Comparison of ENCODE assay signal across 17 cellular contexts in the genomic region with DNA sequence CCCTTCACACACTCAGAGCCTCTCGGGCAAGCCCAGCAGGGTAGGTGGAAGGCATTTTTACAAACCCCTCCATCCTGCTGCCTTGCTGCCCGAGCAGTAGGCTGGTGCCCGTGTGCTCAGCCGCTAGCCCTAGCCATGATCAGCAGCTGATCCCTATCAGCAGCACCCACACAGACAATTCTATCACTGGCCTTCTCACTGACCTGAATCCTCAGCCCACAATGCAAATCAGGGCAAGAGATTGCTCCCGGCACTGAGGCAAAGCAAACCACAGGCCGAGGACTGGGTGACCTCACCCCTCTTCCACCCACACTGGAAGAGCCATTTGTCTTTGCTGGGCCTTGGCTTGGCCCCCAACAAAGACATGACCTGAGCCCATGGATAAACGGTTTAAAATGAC. TPM values are rescaled to one million over a fixed set of nuclear protein-coding genes. Genes with fewer than 3 reads are reported as not detected.
DNase-seq lines count a peak whose midpoint lies in the region; ATAC-seq, FAIRE-seq and TF ChIP-seq lines count a peak whose summit lies in the region.
"Had no signal": no experiment of that assay in that cellular context is flagged by ENCODE, and none has a peak within 500 bp of the region (broad histone marks: within the 10 kb centered on the region; RNA-seq: fewer than 3 reads in every experiment).

No MANE protein-coding gene starts in this region.

- peaks cover 0 to 4% of the 10 kb centered on the region in 2 donors for H3K27me3 Mint-ChIP-seq in natural killer cell treated with Interleukin-12 subunit alpha and Interleukin-12 subunit beta and Interleukin-15 and Interleukin-18, amount 100 ng/mL, for 72 hours
- no peaks in the 10 kb centered on the region for H3K27me3 Mint-ChIP-seq in activated naive CD4-positive, alpha-beta T cell treated with anti-CD3 and anti-CD28 coated beads for 36 hours (ENCODE audit: low read depth)
- H3K27me3 Mint-ChIP-seq in activated T-cell treated with anti-CD3 and anti-CD28 coated beads, Interleukin-2, amount 50 U/mL, for 24 hours: no peaks in the 10 kb centered on the region
- H3K27me3 Mint-ChIP-seq: activated CD4-positive, alpha-beta memory T cell treated with anti-CD3 and anti-CD28 coated beads for 36 hours had no signal

- no peak overlapping the region for H3K4me3 Mint-ChIP-seq in natural killer cell treated with Interleukin-12 subunit alpha and Interleukin-12 subunit beta and Interleukin-15 and Interleukin-18, amount 100 ng/mL, for 72 hours
- no peak overlapping the region for H3K4me3 Mint-ChIP-seq in activated naive CD4-positive, alpha-beta T cell treated with anti-CD3 and anti-CD28 coated beads for 36 hours
- no peak overlapping the region for H3K4me3 Mint-ChIP-seq in activated T-cell treated with anti-CD3 and anti-CD28 coated beads, Interleukin-2, amount 50 U/mL, for 24 hours
- H3K4me3 Mint-ChIP-seq: activated CD4-positive, alpha-beta memory T cell treated with anti-CD3 and anti-CD28 coated beads for 36 hours had no signal

- H3K79me2 ChIP-seq in K562 (ENCODE audit: control insufficient read depth, insufficient read depth, low read length): no peaks in the 10 kb centered on the region

- ATAC-seq in HG02870 (IDR thresholded peaks at IDR 0.05; ENCODE audit: unreplicated experiment) (peak; percentile 54), K562 (peak; percentile 55), GM18517 (IDR thresholded peaks at IDR 0.05; ENCODE audit: unreplicated experiment) (no peak)
- ATAC-seq in natural killer cell treated with Interleukin-12 subunit alpha and Interleukin-12 subunit beta and Interleukin-15 and Interleukin-18, amount 100 ng/mL, for 72 hours: peak; percentile 36 to 45

- TF ChIP-seq POLR2A in K562 (conservative IDR thresholded peaks at IDR 0.05): no peak

- H3K9me3 Mint-ChIP-seq in natural killer cell treated with Interleukin-12 subunit alpha and Interleukin-12 subunit beta and Interleukin-15 and Interleukin-18, amount 100 ng/mL, for 72 hours: no peaks in the 10 kb centered on the region
- H3K9me3 Mint-ChIP-seq in activated naive CD4-positive, alpha-beta T cell treated with anti-CD3 and anti-CD28 coated beads for 36 hours: no peaks in the 10 kb centered on the region
- no peaks in the 10 kb centered on the region for H3K9me3 Mint-ChIP-seq in activated T-cell treated with anti-CD3 and anti-CD28 coated beads, Interleukin-2, amount 50 U/mL, for 24 hours
- H3K9me3 Mint-ChIP-seq: activated CD4-positive, alpha-beta memory T cell treated with anti-CD3 and anti-CD28 coated beads for 36 hours had no signal

- 3% methylated on average over 7 of the region's 7 CpGs for WGBS in K562 (ENCODE audit: insufficient coverage, low coverage, missing lambda C conversion rate)

- 0 out of 2 replicates have a peak, but pooled peaks cover 4% of the 10 kb centered on the region for H4K20me1 ChIP-seq in K562 (replicated peaks; ENCODE audit: control insufficient read depth, insufficient read depth, low read length)

- 0 out of 5 replicates have a peak, but pooled peaks cover 0 to 4% of the 10 kb centered on the region in 2 experiments for H3K4me1 ChIP-seq in K562 (replicated peaks in 1 of 2; ENCODE audit: control insufficient read depth in 2 of 2, insufficient read depth in 2 of 2, low read length in 2 of 2)

- no peaks in the 10 kb centered on the region for H3K9me1 ChIP-seq in K562 (ENCODE audit: control insufficient read depth, insufficient read depth, low read length)

- FAIRE-seq in K562 (lab: Jason Lieb, UNC): no peak

- peaks cover 12 to 14% of the 10 kb centered on the region in 2 donors for H3K4me1 Mint-ChIP-seq in natural killer cell treated with Interleukin-12 subunit alpha and Interleukin-12 subunit beta and Interleukin-15 and Interleukin-18, amount 100 ng/mL, for 72 hours (ENCODE audit: low read depth in 2 of 2)
- no peaks in the 10 kb centered on the region for H3K4me1 Mint-ChIP-seq in activated naive CD4-positive, alpha-beta T cell treated with anti-CD3 and anti-CD28 coated beads for 36 hours (ENCODE audit: low read depth)
- H3K4me1 Mint-ChIP-seq in activated T-cell treated with anti-CD3 and anti-CD28 coated beads, Interleukin-2, amount 50 U/mL, for 24 hours (ENCODE audit: low read depth): no peaks in the 10 kb centered on the region

- no peak overlapping the region for H2AFZ ChIP-seq in K562 (ENCODE audit: low read depth, low read length)

- POLR2A ChIA-PET in K562 (lab: Yijun Ruan, JAX): interaction anchor here (0.7 kb wide), 1 partner anchor 13 kb away, joined by 3 read pairs; no protein-coding TSS in a partner anchor

- DNase-seq in GM06990 (ENCODE audit: extremely low read depth, insufficient read length) (peak; percentile 20), K562 (ENCODE audit: extremely low read depth in 1 of 4, low spot score in 3 of 4) (peak in 1 of 4 experiments; percentile 19), NCI-H128 (lab: John Stamatoyannopoulos, UW; ENCODE audit: unreplicated experiment) (no peak)
- no peak for DNase-seq in natural killer cell treated with Interleukin-12 subunit alpha and Interleukin-12 subunit beta and Interleukin-15 and Interleukin-18, amount 100 ng/mL, for 72 hours (ENCODE audit: low spot score)
- DNase-seq in activated naive CD4-positive, alpha-beta T cell treated with anti-CD3 and anti-CD28 coated beads for 36 hours: no peak
- no peak for DNase-seq in activated T-cell treated with anti-CD3 and anti-CD28 coated beads, Interleukin-2, amount 50 U/mL, for 24 hours
- DNase-seq: activated CD4-positive, alpha-beta memory T cell treated with anti-CD3 and anti-CD28 coated beads for 36 hours; GOT3; NCI-H2029 treated with DMSO at 0.1 percent for 48 hours; NK-92 treated with Interleukin-12 subunit alpha and Interleukin-12 subunit beta, amount 100 ng/mL, for 24 hours; stimulated activated CD4-positive, alpha-beta T cell treated with anti-CD3 and anti-CD28 coated beads, Interleukin-4, amount 100 ng/mL, for 1 hour; stimulated activated naive CD4-positive, alpha-beta T cell had no signal

- intact Hi-C loops in K562 (cut with micrococcal nuclease): no loop called here
- intact Hi-C loops in activated naive CD4-positive, alpha-beta T cell treated with anti-CD3 and anti-CD28 coated beads for 36 hours (cut with micrococcal nuclease): no loop called here

- H3K36me3 Mint-ChIP-seq in natural killer cell treated with Interleukin-12 subunit alpha and Interleukin-12 subunit beta and Interleukin-15 and Interleukin-18, amount 100 ng/mL, for 72 hours: peaks cover 4% of the 10 kb centered on the region
- H3K36me3 Mint-ChIP-seq in activated naive CD4-positive, alpha-beta T cell treated with anti-CD3 and anti-CD28 coated beads for 36 hours (ENCODE audit: low read depth): no peaks in the 10 kb centered on the region
- H3K36me3 Mint-ChIP-seq in activated T-cell treated with anti-CD3 and anti-CD28 coated beads, Interleukin-2, amount 50 U/mL, for 24 hours (ENCODE audit: low read depth): no peaks in the 10 kb centered on the region
- H3K36me3 Mint-ChIP-seq: activated CD4-positive, alpha-beta memory T cell treated with anti-CD3 and anti-CD28 coated beads for 36 hours had no signal

- H3K9me3 ChIP-seq in K562 (replicated peaks; ENCODE audit: control insufficient read depth, insufficient read depth, low read depth, low read length): no peaks in the 10 kb centered on the region
- H3K9me3 ChIP-seq: esophagus muscularis mucosa had no signal

- CTCF ChIA-PET in K562 (lab: Yijun Ruan, JAX; ENCODE audit: low intra/inter-chr PET ratio): no interaction called here
- CTCF ChIA-PET in activated naive CD4-positive, alpha-beta T cell treated with anti-CD3 and anti-CD28 coated beads for 36 hours (lab: Charles Lee): no interaction called here

- TF ChIP-seq CTCF in GM06990 (IDR thresholded peaks at IDR 0.05; ENCODE audit: insufficient read depth, low read length, poor library complexity, severe bottlenecking): no peak
- TF ChIP-seq CTCF in K562 (IDR thresholded peaks at IDR 0.05 in 2 of 3, conservative IDR thresholded peaks at IDR 0.05 in 1 of 3; ENCODE audit: insufficient read depth in 2 of 3, low read depth in 1 of 3, low read length in 3 of 3): no peak

- no peak for TF ChIP-seq EP300 in K562 (IDR thresholded peaks at IDR 0.05; ENCODE audit: low read length)

- no peaks in the 10 kb centered on the region for H3K36me3 ChIP-seq in GM06990 (ENCODE audit: control insufficient read depth, insufficient read depth, low read length)
- no peaks in the 10 kb centered on the region for H3K36me3 ChIP-seq in K562 (ENCODE audit: control insufficient read depth, insufficient read depth, low read length)
- H3K36me3 ChIP-seq: esophagus muscularis mucosa had no signal

- BruUV-seq in K562 (replicated peaks; lab: Mats Ljungman, UMichigan): no TSS peak

- no peak for TF ChIP-seq RAD21 in K562 (CRISPR knock-in tag; conservative IDR thresholded peaks at IDR 0.05 in 1 of 2, IDR thresholded peaks at IDR 0.05 in 1 of 2)

- H3K4me3 ChIP-seq in GM06990 (replicated peaks; ENCODE audit: low read depth, low read length): no peak overlapping the region
- no peak overlapping the region for H3K4me3 ChIP-seq in K562
- H3K4me3 ChIP-seq: esophagus muscularis mucosa had no signal

- H3K27me3 ChIP-seq in GM06990 (replicated peaks; ENCODE audit: control insufficient read depth, insufficient read depth, low read length): no peaks in the 10 kb centered on the region
- H3K27me3 ChIP-seq in K562 (ENCODE audit: control insufficient read depth in 2 of 2, insufficient read depth in 2 of 2, low read length in 2 of 2): peaks cover 10 to 27% of the 10 kb centered on the region in 2 experiments; a peak in 4 of 5 replicates
- H3K27me3 ChIP-seq: esophagus muscularis mucosa had no signal

- no peak overlapping the region for H3K4me2 ChIP-seq in K562 (ENCODE audit: insufficient read depth, low read length)

- H3K27ac Mint-ChIP-seq in natural killer cell treated with Interleukin-12 subunit alpha and Interleukin-12 subunit beta and Interleukin-15 and Interleukin-18, amount 100 ng/mL, for 72 hours: no peak overlapping the region
- no peak overlapping the region for H3K27ac Mint-ChIP-seq in activated naive CD4-positive, alpha-beta T cell treated with anti-CD3 and anti-CD28 coated beads for 36 hours
- no peak overlapping the region for H3K27ac Mint-ChIP-seq in activated T-cell treated with anti-CD3 and anti-CD28 coated beads, Interleukin-2, amount 50 U/mL, for 24 hours
- H3K27ac Mint-ChIP-seq: activated CD4-positive, alpha-beta memory T cell treated with anti-CD3 and anti-CD28 coated beads for 36 hours had no signal

- H3K9ac ChIP-seq in K562 (ENCODE audit: insufficient read depth in 1 of 2, low read depth in 2 of 2, low read length in 2 of 2): no peak overlapping the region

- no peak overlapping the region for H3K27ac ChIP-seq in K562 (ENCODE audit: extremely low read depth, low read depth, low read length)
- H3K27ac ChIP-seq: esophagus muscularis mucosa had no signal

- in situ Hi-C loops in K562 (cut with MboI): no loop called here

RNA-seq across cellular contexts. Expression of a gene that starts 0.9 kb away (rescaled TPM):
- total RNA-seq in K562 (2011; cell fraction: chromatin; rRNA removed; ENCODE audit: low replicate concordance): not detected in 2 replicates
- not detected in 2 replicates for total RNA-seq in K562 (2011; cell fraction: nucleolus; rRNA removed)
- total RNA-seq in K562 (2011; cell fraction: nucleoplasm; rRNA removed): 1.2 TPM in 1 of 2 replicates, not detected in the other
- total RNA-seq in K562 (2014; rRNA removed) (not detected in 2 replicates), K562 (2014; rRNA removed; fragmentation: Illumina TruSeq; extraction: Trizol) (0.10 and 0.22 TPM in 2 replicates), K562 (2015; rRNA removed; fragmentation: Illumina TruSeq; extraction: Trizol) (0.11 and 0.23 TPM in 2 replicates), K562 (2021) (0.13 and 0.22 TPM in 2 replicates)
- polyA plus RNA-seq in K562 (2011; rRNA removed) (0.04 TPM in 1 of 2 replicates, not detected in the other), K562 (2014; fragmentation: Illumina TruSeq; extraction: Trizol) (not detected in 2 replicates), K562 (2014; fragmentation: Nextera tagmentation; extraction: Ambion mirVana) (under 1 TPM; 0.07 to 0.21 TPM), K562 (2014; rRNA removed) (0.08 and 0.16 TPM in 2 replicates)
- polyA plus RNA-seq in K562 (2011; cell fraction: cytosol; rRNA removed): 0.03 TPM in 1 of 2 replicates, not detected in the other
- polyA plus RNA-seq in K562 (2011; cell fraction: nucleus; rRNA removed): 0.14 and 0.22 TPM in 2 replicates
- polyA plus RNA-seq in K562 (2012): 0.25 and 0.43 TPM in 2 replicates
- polyA minus RNA-seq in K562 (2011; rRNA and poly(A)+ RNA removed): 0.27 TPM in 1 of 2 replicates, not detected in the other
- not detected in 2 replicates for polyA minus RNA-seq in K562 (2011; cell fraction: cytosol; rRNA and poly(A)+ RNA removed)
- 0.11 TPM in 1 of 2 replicates, not detected in the other for polyA minus RNA-seq in K562 (2011; cell fraction: nucleus; rRNA and poly(A)+ RNA removed)
- total RNA-seq in natural killer cell treated with Interleukin-12 subunit alpha and Interleukin-12 subunit beta and Interleukin-15 and Interleukin-18, amount 100 ng/mL, for 72 hours: under 1 TPM; 0.31 to 0.98 TPM
- total RNA-seq in activated naive CD4-positive, alpha-beta T cell treated with anti-CD3 and anti-CD28 coated beads for 36 hours: not detected
- total RNA-seq: activated CD4-positive, alpha-beta memory T cell treated with anti-CD3 and anti-CD28 coated beads for 36 hours; mesenteric fat pad had no signal

RNA-seq across cellular contexts. Expression of a gene that starts 11.2 kb away (rescaled TPM):
- total RNA-seq in K562 (2011; cell fraction: chromatin; rRNA removed; ENCODE audit: low replicate concordance): not detected in 2 replicates
- total RNA-seq in K562 (2011; cell fraction: nucleolus; rRNA removed): not detected in 2 replicates
- not detected in 2 replicates for total RNA-seq in K562 (2011; cell fraction: nucleoplasm; rRNA removed)
- total RNA-seq in K562 (2014; rRNA removed) (not detected in 2 replicates), K562 (2014; rRNA removed; fragmentation: Illumina TruSeq; extraction: Trizol) (not detected in 2 replicates), K562 (2015; rRNA removed; fragmentation: Illumina TruSeq; extraction: Trizol) (not detected in 2 replicates), K562 (2021) (not detected in 2 replicates)
- polyA plus RNA-seq in K562 (2011; rRNA removed) (0.05 TPM in 1 of 2 replicates, not detected in the other), K562 (2014; fragmentation: Illumina TruSeq; extraction: Trizol) (not detected in 2 replicates), K562 (2014; fragmentation: Nextera tagmentation; extraction: Ambion mirVana) (under 1 TPM in 1 of 2 experiments, not detected in 1; 0.01 TPM), K562 (2014; rRNA removed) (not detected in 2 replicates)
- not detected in 2 replicates for polyA plus RNA-seq in K562 (2011; cell fraction: cytosol; rRNA removed)
- not detected in 2 replicates for polyA plus RNA-seq in K562 (2011; cell fraction: nucleus; rRNA removed)
- polyA plus RNA-seq in K562 (2012): 0.17 and 0.22 TPM in 2 replicates
- polyA minus RNA-seq in K562 (2011; rRNA and poly(A)+ RNA removed): not detected in 2 replicates
- polyA minus RNA-seq in K562 (2011; cell fraction: cytosol; rRNA and poly(A)+ RNA removed): not detected in 2 replicates
- polyA minus RNA-seq in K562 (2011; cell fraction: nucleus; rRNA and poly(A)+ RNA removed): not detected in 2 replicates
- total RNA-seq in natural killer cell treated with Interleukin-12 subunit alpha and Interleukin-12 subunit beta and Interleukin-15 and Interleukin-18, amount 100 ng/mL, for 72 hours: under 1 TPM; 0.31 to 0.33 TPM
- total RNA-seq in activated naive CD4-positive, alpha-beta T cell treated with anti-CD3 and anti-CD28 coated beads for 36 hours: not detected
- total RNA-seq: mesenteric fat pad, pulmonary artery endothelial cell had no signal
